ENCODE assay signal across 33 cellular contexts in genomic region chr19:5466072-5466471, GRCh38. TPM values are rescaled to one million over a fixed set of nuclear protein-coding genes. Genes with fewer than 3 reads are reported as not detected.
"Had no signal": no experiment of that assay in that cellular context is flagged by ENCODE, and none has a peak within 500 bp of the region (broad histone marks: within the 10 kb centered on the region; RNA-seq: fewer than 3 reads in every experiment).

No MANE protein-coding gene starts in this region.

- H3K36me3 Mint-ChIP-seq: mesothelial cell of epicardium; stimulated activated effector memory CD8-positive, alpha-beta T cell treated with anti-CD3 and anti-CD28 coated beads, Interleukin-12 subunit alpha, Interleukin-12 subunit beta, amount 100 ng/mL, for 72 hours had no signal

- H3K4me3 ChIP-seq: coronary artery, esophagus muscularis mucosa, mucosa of descending colon, ovary, stomach, thyroid gland, vagina had no signal

- H3K4me1 Mint-ChIP-seq: naive thymus-derived CD4-positive, alpha-beta T cell; nephron progenitor cell; stimulated activated effector memory CD8-positive, alpha-beta T cell treated with anti-CD3 and anti-CD28 coated beads, Interleukin-12 subunit alpha, Interleukin-12 subunit beta, amount 100 ng/mL, for 72 hours had no signal

- H3K27ac Mint-ChIP-seq: mesothelial cell of epicardium; naive thymus-derived CD4-positive, alpha-beta T cell; nephron progenitor cell; stimulated activated effector memory CD8-positive, alpha-beta T cell treated with anti-CD3 and anti-CD28 coated beads, Interleukin-12 subunit alpha, Interleukin-12 subunit beta, amount 100 ng/mL, for 72 hours had no signal

- H3K4me1 ChIP-seq: thyroid gland had no signal

- H3K36me3 ChIP-seq: esophagus muscularis mucosa, ovary, sigmoid colon, stomach, thyroid gland, vagina had no signal

- ATAC-seq: foreskin keratinocyte; mucosa of descending colon; naive thymus-derived CD4-positive, alpha-beta T cell; stimulated activated effector memory CD8-positive, alpha-beta T cell treated with anti-CD3 and anti-CD28 coated beads, Interleukin-12 subunit alpha, Interleukin-12 subunit beta, amount 100 ng/mL, for 72 hours had no signal

- H3K27me3 ChIP-seq: esophagus muscularis mucosa, ovary, stomach, thyroid gland, vagina had no signal

- H3K9me3 ChIP-seq: esophagus muscularis mucosa, mucosa of descending colon, ovary, sigmoid colon, stomach, thyroid gland, vagina had no signal

- H3K27ac ChIP-seq: coronary artery, esophagus muscularis mucosa, foreskin keratinocyte, ovary, sigmoid colon, stomach, thyroid gland, vagina had no signal

- DNase-seq: dermis blood vessel endothelial cell; effector memory CD4-positive, alpha-beta T cell; foreskin keratinocyte; mesenchymal stem cell; mucosa of descending colon; naive thymus-derived CD4-positive, alpha-beta T cell; nephron progenitor cell; occipital lobe; ovary; retina; sigmoid colon; stimulated activated CD4-positive, alpha-beta T cell treated with anti-CD3 and anti-CD28 coated beads, Interleukin-2, amount 100 ng/mL, for 24 hours; stimulated activated CD4-positive, alpha-beta T cell treated with anti-CD3 and anti-CD28 coated beads, Interleukin-4, amount 100 ng/mL, for 24 hours; stimulated activated naive CD4-positive, alpha-beta T cell treated with Interleukin-2 at 50 U/mL for 16 hours; stomach; thyroid gland; trophoblast cell had no signal

- H3K4me3 Mint-ChIP-seq: mesothelial cell of epicardium; naive thymus-derived CD4-positive, alpha-beta T cell; nephron progenitor cell; stimulated activated effector memory CD8-positive, alpha-beta T cell treated with anti-CD3 and anti-CD28 coated beads, Interleukin-12 subunit alpha, Interleukin-12 subunit beta, amount 100 ng/mL, for 72 hours had no signal

RNA-seq across cellular contexts. Expression of gene ZNRF4, which starts 10.9 kb away (rescaled TPM):
- total RNA-seq: dermis blood vessel endothelial cell; endothelial cell of umbilical vein; epithelial cell of proximal tubule; esophagus muscularis mucosa; fibroblast of lung; foreskin keratinocyte; lower leg skin; lung microvascular endothelial cell; mesothelial cell of epicardium; mucosa of descending colon; naive thymus-derived CD4-positive, alpha-beta T cell; occipital lobe; ovary; pulmonary artery endothelial cell; sigmoid colon; skeletal muscle tissue; stomach; subcutaneous adipose tissue; temporal lobe; ureter; vagina had no signal
- polyA plus RNA-seq: endothelial cell of umbilical vein; fibroblast of lung; foreskin keratinocyte; keratinocyte; naive thymus-derived CD4-positive, alpha-beta T cell; ovary; sigmoid colon; stomach had no signal
